In genomic region chr7:33530664-33531063, GRCh38 we compare ENCODE assay signal across 22 cellular contexts.
"Had no signal": no experiment of that assay in that cellular context is flagged by ENCODE, and none has a peak within 500 bp of the region (broad histone marks: within the 10 kb centered on the region; RNA-seq: fewer than 3 reads in every experiment).

No MANE protein-coding gene starts in this region.

- H3K27ac ChIP-seq: epithelial cell of prostate, gastroesophageal sphincter, heart right ventricle, lower lobe of right lung, right atrium auricular region, skin epidermis, tibial nerve, uterus had no signal

- ATAC-seq: activated CD8-positive, alpha-beta memory T cell treated with anti-CD3 and anti-CD28 coated beads, Interleukin-2, amount 10 ng/mL, durations not matched to agents 7 days and 5 days; effector memory CD8-positive, alpha-beta T cell; gastroesophageal sphincter; heart right ventricle; left colon; lower lobe of right lung had no signal

- H3K4me1 ChIP-seq: gastroesophageal sphincter, heart right ventricle, lower lobe of right lung, tibial nerve, uterus had no signal

- H3K4me3 ChIP-seq: gastroesophageal sphincter, heart right ventricle, lower lobe of right lung, right atrium auricular region, skin epidermis, tibial nerve, uterus had no signal

- H3K27me3 ChIP-seq: gastroesophageal sphincter, heart right ventricle, right atrium auricular region, tibial nerve, uterus had no signal

- FAIRE-seq: astrocyte, bronchial epithelial cell had no signal

- H3K36me3 ChIP-seq: lower lobe of right lung, right atrium auricular region, uterus had no signal

- H3K9me3 ChIP-seq: gastroesophageal sphincter, heart right ventricle, lower lobe of right lung, right atrium auricular region, tibial nerve, uterus had no signal

- DNase-seq: activated CD4-positive, alpha-beta memory T cell treated with anti-CD3 and anti-CD28 coated beads for 36 hours; activated CD4-positive, alpha-beta T cell treated with anti-CD3 and anti-CD28 coated beads for 1 hour; activated CD8-positive, alpha-beta memory T cell treated with anti-CD3 and anti-CD28 coated beads, Interleukin-2, amount 10 ng/mL, durations not matched to agents 7 days and 5 days; activated naive CD4-positive, alpha-beta T cell treated with anti-CD3 and anti-CD28 coated beads, Interleukin-2, amount 10 ng/mL, durations not matched to agents 7 days and 5 days; activated T-cell treated with anti-CD3 and anti-CD28 coated beads, Interleukin-2, amount 50 U/mL, for 1 hour; dermis blood vessel endothelial cell; effector memory CD8-positive, alpha-beta T cell; heart right ventricle; left colon; lower lobe of right lung; occipital lobe; stimulated activated CD4-positive, alpha-beta T cell treated with anti-CD3 and anti-CD28 coated beads, Interleukin-4, amount 100 ng/mL, for 24 hours; stimulated activated naive CD4-positive, alpha-beta T cell treated with Interleukin-2 at 50 U/mL for 16 hours; substantia nigra; uterus had no signal
